ENCODE assay signal across 23 cellular contexts in the genomic region with DNA sequence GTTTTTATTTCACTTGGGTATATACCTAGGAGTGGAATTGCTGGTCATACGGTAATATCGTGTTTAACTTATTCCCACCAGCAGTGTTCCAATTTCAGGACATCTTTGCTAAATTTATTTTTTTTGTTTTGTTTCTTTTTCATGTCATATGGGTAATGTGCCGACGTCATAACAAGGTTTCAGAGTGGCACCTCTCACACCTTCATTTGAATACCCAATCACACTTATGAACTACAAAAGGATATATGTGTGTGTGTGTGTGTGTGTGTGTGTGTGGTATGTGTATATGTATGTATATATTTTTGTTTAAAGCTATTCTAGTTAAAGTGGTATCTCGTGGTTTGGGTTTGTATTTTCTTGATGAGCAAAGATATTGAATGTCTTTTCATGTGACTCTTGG.
"Had no signal": no experiment of that assay in that cellular context is flagged by ENCODE, and none has a peak within 500 bp of the region (broad histone marks: within the 10 kb centered on the region; RNA-seq: fewer than 3 reads in every experiment).

No MANE protein-coding gene starts in this region.

- H3K27ac Mint-ChIP-seq: activated CD4-positive, alpha-beta T cell treated with anti-CD3 and anti-CD28 coated beads, Interleukin-2, amount 10 ng/mL, durations not matched to agents 7 days and 5 days; activated naive CD8-positive, alpha-beta T cell; natural killer cell treated with Interleukin-12 subunit alpha and Interleukin-12 subunit beta and Interleukin-15 and Interleukin-18, amount 100 ng/mL, for 72 hours had no signal

- H3K9me3 Mint-ChIP-seq: natural killer cell treated with Interleukin-12 subunit alpha and Interleukin-12 subunit beta and Interleukin-15 and Interleukin-18, amount 100 ng/mL, for 72 hours had no signal

- H3K27me3 ChIP-seq: adrenal gland, ascending aorta, brain microvascular endothelial cell, neutrophil, ovary, tibial artery had no signal

- H3K4me3 Mint-ChIP-seq: activated CD4-positive, alpha-beta T cell treated with anti-CD3 and anti-CD28 coated beads, Interleukin-2, amount 10 ng/mL, durations not matched to agents 7 days and 5 days; activated naive CD8-positive, alpha-beta T cell; natural killer cell treated with Interleukin-12 subunit alpha and Interleukin-12 subunit beta and Interleukin-15 and Interleukin-18, amount 100 ng/mL, for 72 hours had no signal

- H3K27me3 Mint-ChIP-seq: activated CD4-positive, alpha-beta T cell treated with anti-CD3 and anti-CD28 coated beads, Interleukin-2, amount 10 ng/mL, durations not matched to agents 7 days and 5 days; activated naive CD8-positive, alpha-beta T cell; natural killer cell treated with Interleukin-12 subunit alpha and Interleukin-12 subunit beta and Interleukin-15 and Interleukin-18, amount 100 ng/mL, for 72 hours; stimulated activated naive CD8-positive, alpha-beta T cell treated with anti-CD3 and anti-CD28 coated beads, Interleukin-15, amount 100 ng/mL, for 72 hours had no signal

- ATAC-seq: esophagus mucosa; natural killer cell treated with Interleukin-12 subunit alpha and Interleukin-12 subunit beta and Interleukin-15 and Interleukin-18, amount 100 ng/mL, for 72 hours; stimulated activated naive CD8-positive, alpha-beta T cell treated with anti-CD3 and anti-CD28 coated beads, Interleukin-15, amount 100 ng/mL, for 72 hours had no signal

- H3K9me3 ChIP-seq: adrenal gland, neutrophil, ovary, prostate gland, tibial artery had no signal

- H3K27ac ChIP-seq: adrenal gland, ascending aorta, brain microvascular endothelial cell, left ventricle myocardium inferior, neutrophil, ovary, prostate gland, tibial artery had no signal

- DNase-seq: activated CD4-positive, alpha-beta T cell treated with anti-CD3 and anti-CD28 coated beads, Interleukin-2, amount 10 ng/mL, durations not matched to agents 7 days and 5 days; activated CD4-positive, CD25-positive, alpha-beta regulatory T cell; activated CD8-positive, alpha-beta memory T cell treated with anti-CD3 and anti-CD28 coated beads for 24 hours; activated CD8-positive, alpha-beta memory T cell treated with anti-CD3 and anti-CD28 coated beads, Interleukin-2, amount 50 U/mL, for 4 hours; activated gamma-delta T cell treated with Interleukin-2 at 50 U/mL for 16 hours; adrenal gland; brain microvascular endothelial cell; caudate nucleus; effector memory CD4-positive, alpha-beta T cell; foreskin melanocyte; kidney glomerular epithelial cell; left ventricle myocardium inferior; midbrain; ovary; stimulated activated CD4-positive, alpha-beta T cell treated with anti-CD3 and anti-CD28 coated beads, Interleukin-4, amount 100 ng/mL, for 4 hours; stimulated activated naive CD8-positive, alpha-beta T cell treated with anti-CD3 and anti-CD28 coated beads, Interleukin-15, amount 100 ng/mL, for 72 hours; tibial artery had no signal

- H3K36me3 ChIP-seq: adrenal gland, ascending aorta, brain microvascular endothelial cell, left ventricle myocardium inferior, neutrophil, ovary, prostate gland, tibial artery had no signal

- H3K4me1 ChIP-seq: adrenal gland, ascending aorta, left ventricle myocardium inferior, prostate gland, tibial artery had no signal

- H3K4me3 ChIP-seq: adrenal gland, ascending aorta, left ventricle myocardium inferior, ovary, prostate gland, tibial artery had no signal
